8 cellular contexts compared by ENCODE assay signal in genomic region chr11:63871962-63872832, GRCh38. TPM values are rescaled to one million over a fixed set of nuclear protein-coding genes. Genes with fewer than 3 reads are reported as not detected.
DNase-seq lines count a peak whose midpoint lies in the region.

No MANE protein-coding gene starts in this region.

- H3K27me3 Mint-ChIP-seq in T-helper 1 cell treated with Interleukin-12 subunit alpha and Interleukin-12 subunit beta and Interleukin-4 antibody, amounts not matched to agents 30 μg/mL and 1 μg/mL, for 36 hours (ENCODE audit: low read depth) = no peaks in the 10 kb centered on the region

- H3K4me1 Mint-ChIP-seq in T-helper 1 cell treated with Interleukin-12 subunit alpha and Interleukin-12 subunit beta and Interleukin-4 antibody, amounts not matched to agents 30 μg/mL and 1 μg/mL, for 36 hours (ENCODE audit: low read depth) = peaks cover 49% of the 10 kb centered on the region

- peak overlapping the region; percentile 75 for H3K27ac ChIP-seq in cingulate gyrus (ENCODE audit: low read depth, low read length)

- no peaks in the 10 kb centered on the region for H3K9me3 Mint-ChIP-seq in T-helper 1 cell treated with Interleukin-12 subunit alpha and Interleukin-12 subunit beta and Interleukin-4 antibody, amounts not matched to agents 30 μg/mL and 1 μg/mL, for 36 hours

- H3K36me3 Mint-ChIP-seq in T-helper 1 cell treated with Interleukin-12 subunit alpha and Interleukin-12 subunit beta and Interleukin-4 antibody, amounts not matched to agents 30 μg/mL and 1 μg/mL, for 36 hours (ENCODE audit: low read depth) = peaks cover 19% of the 10 kb centered on the region

- H3K4me3 Mint-ChIP-seq in T-helper 1 cell treated with Interleukin-12 subunit alpha and Interleukin-12 subunit beta and Interleukin-4 antibody, amounts not matched to agents 30 μg/mL and 1 μg/mL, for 36 hours = peak overlapping the region; percentile 21

- no peak overlapping the region for H3K27ac Mint-ChIP-seq in T-helper 1 cell treated with Interleukin-12 subunit alpha and Interleukin-12 subunit beta and Interleukin-4 antibody, amounts not matched to agents 30 μg/mL and 1 μg/mL, for 36 hours

- DNase-seq in A172 (ENCODE audit: low spot score) (peak; percentile 96), GM04504 (ENCODE audit: low read depth) (peak; percentile 95), HCEC 1CT (peak; percentile 91), LHCN-M2 (ENCODE audit: low read depth) (peak; percentile 98), left kidney (ENCODE audit: low read depth, low spot score) (peak; percentile 92)
- peak in 2 of 3 donors; percentile 12 to 17 for DNase-seq in stimulated activated CD4-positive, alpha-beta T cell treated with anti-CD3 and anti-CD28 coated beads, TNF-alpha, amount 100 ng/mL, for 48 hours (ENCODE audit: low read depth in 3 of 3)

RNA-seq across cellular contexts. Expression of gene MARK2, which starts 33.3 kb away (rescaled TPM):
- 14.8 TPM in 2 replicates for total RNA-seq in A172 (2014; rRNA removed; shearing (Covaris generic))
- total RNA-seq in LHCN-M2 (2014; rRNA removed) = 14.6 and 16.4 TPM in 2 replicates
- polyA plus RNA-seq in LHCN-M2 (2012) = 13.5 TPM

RNA-seq across cellular contexts. Expression of gene RCOR2, which starts 44.8 kb away (rescaled TPM):
- total RNA-seq in A172 (2014; rRNA removed; shearing (Covaris generic)) = 0.05 and 0.14 TPM in 2 replicates
- total RNA-seq in LHCN-M2 (2014; rRNA removed) = 0.23 and 0.58 TPM in 2 replicates
- polyA plus RNA-seq in LHCN-M2 (2012) = 0.26 TPM

RNA-seq across cellular contexts. Expression of gene SPINDOC, which starts 58.9 kb away (rescaled TPM):
- 23.0 and 40.1 TPM in 2 replicates for total RNA-seq in A172 (2014; rRNA removed; shearing (Covaris generic))
- total RNA-seq in LHCN-M2 (2014; rRNA removed) = 31.7 and 33.8 TPM in 2 replicates
- 30.0 TPM for polyA plus RNA-seq in LHCN-M2 (2012)

Comparison
In these comparisons a context has a peak if more than half of its experiments do, and no peak if none do; other contexts are left out.
1. Peak in every context shown above with its lines: DNase-seq and H3K27ac ChIP-seq.
2. DNase-seq: peak in every context shown above with its lines; median percentile 98 in LHCN-M2; 96 in A172; 95 in GM04504; 92 in left kidney; 91 in HCEC 1CT; 14 in stimulated activated CD4-positive, alpha-beta T cell treated with anti-CD3 and anti-CD28 coated beads, TNF-alpha, amount 100 ng/mL, for 48 hours.